8 cellular contexts compared by ENCODE assay signal in the genomic region with DNA sequence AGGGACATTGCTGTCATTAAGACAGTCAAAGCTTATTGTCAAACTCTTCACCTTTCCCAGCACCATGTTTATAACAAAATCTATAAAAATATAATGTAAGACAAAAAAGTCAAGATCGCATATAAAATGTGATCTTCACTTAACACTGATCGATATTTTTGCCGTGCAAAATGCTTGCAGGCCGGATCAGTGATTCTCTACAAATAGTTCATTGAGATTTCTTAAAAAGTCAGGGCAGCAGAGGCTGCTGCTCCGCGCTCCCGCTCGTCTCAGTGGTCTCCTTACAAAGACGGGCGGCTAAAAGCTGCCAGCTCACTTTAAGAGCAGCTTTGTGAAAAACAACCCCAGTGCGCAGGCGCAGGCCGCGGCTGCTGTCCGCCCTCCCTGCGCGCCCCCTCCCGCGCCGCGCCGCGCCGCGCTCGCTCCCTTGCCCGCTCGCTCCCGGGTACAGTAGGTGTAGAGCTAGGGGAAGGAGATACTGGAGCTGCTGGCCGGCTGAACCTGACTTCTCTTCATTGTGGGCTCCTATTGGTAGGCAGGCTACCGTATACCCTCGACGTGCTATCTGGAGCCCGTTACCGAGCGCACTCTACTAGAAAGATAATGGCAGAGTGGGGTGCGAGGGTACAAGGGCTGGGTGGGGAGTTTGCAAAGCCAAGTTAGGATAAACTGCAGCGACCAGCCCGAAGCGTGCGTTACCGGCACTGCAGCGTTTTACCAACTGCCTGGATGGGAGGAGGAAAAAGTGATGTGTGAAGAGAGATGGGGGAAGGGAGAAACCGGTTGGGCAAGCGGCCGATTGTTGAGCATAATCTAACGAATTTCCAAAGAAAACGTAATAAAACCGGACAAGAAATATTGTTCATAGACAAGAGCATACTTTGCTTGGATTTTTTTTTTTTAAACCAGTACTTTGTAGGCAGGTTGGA.
A peak's percentile ranks its signal among the peaks of the same experiment; 100 is the strongest.
DNase-seq lines count a peak whose midpoint lies in the region; ATAC-seq and TF ChIP-seq lines count a peak whose summit lies in the region.

A gene with protein sequence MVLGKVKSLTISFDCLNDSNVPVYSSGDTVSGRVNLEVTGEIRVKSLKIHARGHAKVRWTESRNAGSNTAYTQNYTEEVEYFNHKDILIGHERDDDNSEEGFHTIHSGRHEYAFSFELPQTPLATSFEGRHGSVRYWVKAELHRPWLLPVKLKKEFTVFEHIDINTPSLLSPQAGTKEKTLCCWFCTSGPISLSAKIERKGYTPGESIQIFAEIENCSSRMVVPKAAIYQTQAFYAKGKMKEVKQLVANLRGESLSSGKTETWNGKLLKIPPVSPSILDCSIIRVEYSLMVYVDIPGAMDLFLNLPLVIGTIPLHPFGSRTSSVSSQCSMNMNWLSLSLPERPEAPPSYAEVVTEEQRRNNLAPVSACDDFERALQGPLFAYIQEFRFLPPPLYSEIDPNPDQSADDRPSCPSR (minus strand): TSS at position 291 of the 929 bp plus-strand sequence. CDS start 225 bp downstream, at position 66.

- no peak for TF ChIP-seq CTCF in AG09319 (IDR thresholded peaks at IDR 0.05; ENCODE audit: low read depth, low read length)

- no peaks in the 10 kb centered on the region for H3K27me3 Mint-ChIP-seq in central memory CD8-positive, alpha-beta T cell

- peak within 1 kb of the TSS; percentile 100 for H3K27ac Mint-ChIP-seq in central memory CD8-positive, alpha-beta T cell (ENCODE audit: low read depth)

- peak; percentile 94 for DNase-seq in AG09319 (ENCODE audit: extremely low read depth, low read depth)
- peak; percentile 92 for DNase-seq in NCI-H446 treated with DMSO at 0.1 percent for 48 hours (lab: John Stamatoyannopoulos, UW)
- peak; percentile 94 for DNase-seq in central memory CD8-positive, alpha-beta T cell (ENCODE audit: low spot score in 2 of 2)
- DNase-seq in islet precursor cell: peak; percentile 99
- peak; percentile 96 for DNase-seq in stimulated activated CD4-positive, alpha-beta T cell treated with anti-CD3 and anti-CD28 coated beads, Interleukin-12 subunit alpha, Interleukin-12 subunit beta, amount 100 ng/mL, for 4 hours

- peak within 1 kb of the TSS; percentile 90 for H3K4me3 Mint-ChIP-seq in central memory CD8-positive, alpha-beta T cell

- H3K9me3 Mint-ChIP-seq in central memory CD8-positive, alpha-beta T cell: no peaks in the 10 kb centered on the region

- peaks cover 33% of the 10 kb centered on the region for H3K4me1 Mint-ChIP-seq in central memory CD8-positive, alpha-beta T cell

- H3K36me3 Mint-ChIP-seq in central memory CD8-positive, alpha-beta T cell (ENCODE audit: insufficient read depth): peaks cover 45% of the 10 kb centered on the region

- ATAC-seq in GM19025 (IDR thresholded peaks at IDR 0.05; ENCODE audit: low read depth, unreplicated experiment) (peak; percentile 40), HG03280 (IDR thresholded peaks at IDR 0.05; ENCODE audit: unreplicated experiment) (peak; percentile 48)
- peak; percentile 46 to 50 for ATAC-seq in activated CD4-positive, CD25-positive, alpha-beta regulatory T cell treated with anti-CD3 and anti-CD28 coated beads, Interleukin-2, amount 50 U/mL, for 24 hours
- peak; percentile 15 for ATAC-seq in central memory CD8-positive, alpha-beta T cell (replicated peaks; ENCODE audit: extremely low read depth, poor library complexity, severe bottlenecking)

Comparison
In these comparisons a context has a peak if more than half of its experiments do, and no peak if none do; other contexts are left out.
1. Peak in every context shown above with its lines: DNase-seq and ATAC-seq.